ENCODE assay signal across 27 cellular contexts in the genomic region with DNA sequence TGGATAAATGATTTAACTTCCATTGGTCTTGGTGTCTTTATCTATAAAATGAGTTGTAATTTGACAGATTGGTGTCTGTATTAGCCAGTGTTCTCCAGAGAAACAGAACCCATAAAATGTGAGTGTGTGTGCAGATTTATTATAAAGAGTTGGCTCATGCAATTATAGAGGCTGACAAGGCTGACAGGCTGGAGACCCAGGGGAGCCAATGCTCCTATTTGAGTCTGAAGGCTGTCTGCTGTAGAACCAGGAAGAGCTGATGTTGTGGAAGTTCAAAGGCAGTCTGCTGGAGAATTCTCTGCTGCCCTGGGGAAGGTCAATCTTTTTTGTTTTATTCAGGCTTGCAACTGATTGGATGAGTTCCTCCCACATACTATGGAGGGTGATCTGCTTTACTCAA.
"Had no signal": no experiment of that assay in that cellular context is flagged by ENCODE, and none has a peak within 500 bp of the region (broad histone marks: within the 10 kb centered on the region; RNA-seq: fewer than 3 reads in every experiment).

No MANE protein-coding gene starts in this region.

- H3K4me1 ChIP-seq: left lung, lower lobe of right lung, pancreas, psoas muscle, right atrium auricular region, right lobe of liver, stomach, testis, transverse colon, upper lobe of left lung, vagina had no signal

- DNase-seq: hypothalamus; immature natural killer cell; kidney; left colon; left lung; lower lobe of right lung; mammary epithelial cell; naive thymus-derived CD8-positive, alpha-beta T cell; nephron progenitor cell; pancreas; posterior cingulate gyrus; psoas muscle; right lobe of liver; stimulated activated CD4-positive, alpha-beta T cell treated with anti-CD3 and anti-CD28 coated beads, Interleukin-12 subunit alpha, Interleukin-12 subunit beta, amount 100 ng/mL, for 4 hours; stimulated activated CD4-positive, alpha-beta T cell treated with anti-CD3 and anti-CD28 coated beads, Interleukin-15, amount 100 ng/mL, for 24 hours; stimulated activated CD4-positive, alpha-beta T cell treated with anti-CD3 and anti-CD28 coated beads, Interleukin-2, amount 100 ng/mL, for 24 hours; stimulated activated CD4-positive, alpha-beta T cell treated with anti-CD3 and anti-CD28 coated beads, Interleukin-4, amount 100 ng/mL, for 1 hour; stimulated activated naive B cell treated with anti-CD40 and anti-IgM and Interleukin-4, amounts not matched to agents 10 μg/mL and 1 μg/mL and 100 μg/mL, for 72 hours; stimulated activated naive CD8-positive, alpha-beta T cell treated with anti-CD3 and anti-CD28 coated beads, Interleukin-15, Interleukin-2, amounts not matched to agents 100 U/mL and 50 U/mL, for 24 hours; stomach; testis; thyroid gland; transverse colon; upper lobe of left lung had no signal

- H3K27me3 ChIP-seq: left lung, pancreas, right atrium auricular region, right lobe of liver, stomach, testis, thyroid gland, transverse colon, upper lobe of left lung, vagina had no signal

- H3K4me3 Mint-ChIP-seq: immature natural killer cell; naive thymus-derived CD8-positive, alpha-beta T cell; nephron progenitor cell; stimulated activated naive B cell treated with anti-CD40 and anti-IgM and Interleukin-4, amounts not matched to agents 10 μg/mL and 1 μg/mL and 100 μg/mL, for 72 hours had no signal

- H3K27ac Mint-ChIP-seq: immature natural killer cell; naive thymus-derived CD8-positive, alpha-beta T cell; nephron progenitor cell; stimulated activated naive B cell treated with anti-CD40 and anti-IgM and Interleukin-4, amounts not matched to agents 10 μg/mL and 1 μg/mL and 100 μg/mL, for 72 hours had no signal

- H3K9me3 ChIP-seq: left lung, lower lobe of right lung, pancreas, psoas muscle, right atrium auricular region, right lobe of liver, stomach, testis, thyroid gland, transverse colon, upper lobe of left lung, vagina had no signal

- H3K27ac ChIP-seq: left lung, lower lobe of right lung, pancreas, psoas muscle, right atrium auricular region, right lobe of liver, stomach, testis, thyroid gland, transverse colon, upper lobe of left lung, vagina had no signal

- H3K36me3 ChIP-seq: left lung, lower lobe of right lung, right lobe of liver, thyroid gland, transverse colon, upper lobe of left lung, vagina had no signal

- H3K9me3 Mint-ChIP-seq: immature natural killer cell; naive thymus-derived CD8-positive, alpha-beta T cell; nephron progenitor cell; stimulated activated naive B cell treated with anti-CD40 and anti-IgM and Interleukin-4, amounts not matched to agents 10 μg/mL and 1 μg/mL and 100 μg/mL, for 72 hours had no signal

- H3K4me2 ChIP-seq: smooth muscle cell had no signal

- H3K36me3 Mint-ChIP-seq: naive thymus-derived CD8-positive, alpha-beta T cell; stimulated activated naive B cell treated with anti-CD40 and anti-IgM and Interleukin-4, amounts not matched to agents 10 μg/mL and 1 μg/mL and 100 μg/mL, for 72 hours had no signal

- H3K4me1 Mint-ChIP-seq: immature natural killer cell; naive thymus-derived CD8-positive, alpha-beta T cell; nephron progenitor cell; stimulated activated naive B cell treated with anti-CD40 and anti-IgM and Interleukin-4, amounts not matched to agents 10 μg/mL and 1 μg/mL and 100 μg/mL, for 72 hours had no signal

- ATAC-seq: left colon; left lung; lower lobe of right lung; naive thymus-derived CD8-positive, alpha-beta T cell; pancreas; psoas muscle; right lobe of liver; stimulated activated naive B cell treated with anti-CD40 and anti-IgM and Interleukin-4, amounts not matched to agents 10 μg/mL and 1 μg/mL and 100 μg/mL, for 72 hours; stimulated activated naive CD8-positive, alpha-beta T cell treated with anti-CD3 and anti-CD28 coated beads, Interleukin-15, Interleukin-2, amounts not matched to agents 100 U/mL and 50 U/mL, for 24 hours had no signal

- H3K4me3 ChIP-seq: left lung, lower lobe of right lung, pancreas, psoas muscle, right atrium auricular region, right lobe of liver, smooth muscle cell, stomach, testis, thyroid gland, transverse colon, upper lobe of left lung, vagina had no signal

- H3K27me3 Mint-ChIP-seq: stimulated activated naive B cell treated with anti-CD40 and anti-IgM and Interleukin-4, amounts not matched to agents 10 μg/mL and 1 μg/mL and 100 μg/mL, for 72 hours had no signal
